9 cellular contexts compared by ENCODE assay signal in the genomic region with DNA sequence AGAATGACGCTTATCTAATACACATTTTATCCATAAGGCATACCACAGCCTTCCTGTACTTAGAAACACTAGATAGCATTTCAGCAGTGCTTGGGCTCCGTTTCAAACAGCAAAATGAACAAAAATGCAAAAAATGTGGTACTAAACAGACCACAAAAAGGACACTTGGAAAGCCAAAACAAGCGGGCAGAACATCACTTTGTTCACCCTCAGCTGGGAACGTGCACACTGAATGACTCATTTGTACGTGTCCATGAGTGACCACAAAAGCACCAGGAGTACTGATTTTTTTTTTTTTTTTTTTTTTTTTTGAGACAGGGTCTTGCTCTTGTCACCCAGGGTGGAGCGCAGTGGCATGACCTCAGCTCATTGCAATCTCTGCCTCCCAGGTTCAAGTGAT. TPM values are rescaled to one million over a fixed set of nuclear protein-coding genes. Genes with fewer than 3 reads are reported as not detected.
DNase-seq lines count a peak whose midpoint lies in the region; ATAC-seq and TF ChIP-seq lines count a peak whose summit lies in the region.
"Had no signal": no experiment of that assay in that cellular context is flagged by ENCODE, and none has a peak within 500 bp of the region (broad histone marks: within the 10 kb centered on the region; RNA-seq: fewer than 3 reads in every experiment).

No MANE protein-coding gene starts in this region.

- WGBS in H9 (ENCODE audit: extremely low coverage, insufficient read length, low lambda C conversion rate) = no CpG with 5 or more reads among the region's 6 CpGs

- intact Hi-C loops in activated CD8-positive, alpha-beta T cell treated with anti-CD3 and anti-CD28 coated beads for 36 hours (cut with micrococcal nuclease) = no loop called here

- no peak overlapping the region for H2AK5ac ChIP-seq in H9 (ENCODE audit: insufficient read length, low read length)

- H3T11ph ChIP-seq in H9 (ENCODE audit: low read length) = no peak overlapping the region

- in situ Hi-C loops in GM13977 (cut with MboI; ENCODE audit: low pct_unique_long_range_greater_than_20kb, low sequenced_read_pairs, unreplicated experiment) = loop anchor here (25.0 kb wide), 1 partner anchor 486 kb away; no protein-coding TSS in a partner anchor

- no peaks in the 10 kb centered on the region for H3K79me1 ChIP-seq in H9 (ENCODE audit: insufficient read depth, low read depth, low read length, poor library complexity, severe bottlenecking)

- H3K14ac ChIP-seq in H9 (ENCODE audit: insufficient read depth, low read length) = no peak overlapping the region

- peak overlapping the region; percentile 70 for H3K27ac Mint-ChIP-seq in activated CD8-positive, alpha-beta T cell treated with anti-CD3 and anti-CD28 coated beads for 36 hours
- H3K27ac Mint-ChIP-seq in H9 = peak overlapping the region in 1 of 3 experiments; percentile 78; a peak in 2 of 7 replicates
- H3K27ac Mint-ChIP-seq: memory B cell had no signal

- H3K9me3 Mint-ChIP-seq in activated CD8-positive, alpha-beta T cell treated with anti-CD3 and anti-CD28 coated beads for 36 hours = no peaks in the 10 kb centered on the region
- H3K9me3 Mint-ChIP-seq in H9 = no peaks in the 10 kb centered on the region; a peak in 2 of 5 replicates
- H3K9me3 Mint-ChIP-seq: memory B cell had no signal

- no peaks in the 10 kb centered on the region for H3K9me3 ChIP-seq in H9 (ENCODE audit: control insufficient read depth, low read depth, low read length)

- H2BK20ac ChIP-seq in H9 (ENCODE audit: low read depth, low read length, poor library complexity, severe bottlenecking) = no peak overlapping the region

- no peak for TF ChIP-seq CTCF in GM13977 (IDR thresholded peaks at IDR 0.05; ENCODE audit: extremely low read depth, insufficient read depth, missing control alignments)
- no peak for TF ChIP-seq CTCF in activated CD8-positive, alpha-beta T cell treated with anti-CD3 and anti-CD28 coated beads for 36 hours (IDR thresholded peaks at IDR 0.05)
- TF ChIP-seq CTCF in H9 (conservative IDR thresholded peaks at IDR 0.05) = no peak

- H3K18ac ChIP-seq in H9 (ENCODE audit: insufficient read length, low read depth, low read length) = no peak overlapping the region

- no peak overlapping the region for H2AFZ ChIP-seq in H9 (ENCODE audit: low read length)

- no peak overlapping the region for H3K4me2 ChIP-seq in H9 (ENCODE audit: insufficient read depth, insufficient read length, low read length)

- H2BK120ac ChIP-seq in H9 (ENCODE audit: low read depth, low read length, poor library complexity, severe bottlenecking) = no peak overlapping the region

- ATAC-seq in HG02642 (IDR thresholded peaks at IDR 0.05; ENCODE audit: poor library complexity, unreplicated experiment) = peak; percentile 34
- ATAC-seq in activated CD8-positive, alpha-beta T cell treated with anti-CD3 and anti-CD28 coated beads for 36 hours = no peak

- no peak overlapping the region for H3K56ac ChIP-seq in H9 (ENCODE audit: insufficient read length, low read depth, low read length)

- H3K27me3 ChIP-seq in H9 (ENCODE audit: insufficient read depth, low read length) = no peaks in the 10 kb centered on the region

- H3K23me2 ChIP-seq in H9 (ENCODE audit: insufficient read length, low read depth, low read length, poor library complexity, severe bottlenecking) = no peaks in the 10 kb centered on the region

- H4K20me1 ChIP-seq in H9 (ENCODE audit: control insufficient read depth, insufficient read depth, insufficient read length) = no peaks in the 10 kb centered on the region

- H3K23ac ChIP-seq in H9 (ENCODE audit: insufficient read length, low read depth, low read length) = no peak overlapping the region

- peaks cover 5% of the 10 kb centered on the region for H3K36me3 Mint-ChIP-seq in activated CD8-positive, alpha-beta T cell treated with anti-CD3 and anti-CD28 coated beads for 36 hours (ENCODE audit: low read depth)
- H3K36me3 Mint-ChIP-seq in H9 (ENCODE audit: insufficient read depth in 1 of 3, low read depth in 3 of 3) = peaks cover 0 to 4% (median 3%) of the 10 kb centered on the region in 3 experiments; a peak in 2 of 7 replicates
- H3K36me3 Mint-ChIP-seq: memory B cell had no signal

- H2BK5ac ChIP-seq in H9 (ENCODE audit: insufficient read length, low read length) = no peak overlapping the region

- no peak overlapping the region for H2BK12ac ChIP-seq in H9 (ENCODE audit: insufficient read length, low read depth, low read length)

- H3K4me3 Mint-ChIP-seq in activated CD8-positive, alpha-beta T cell treated with anti-CD3 and anti-CD28 coated beads for 36 hours = no peak overlapping the region
- H3K4me3 Mint-ChIP-seq in H9 = no peak overlapping the region
- H3K4me3 Mint-ChIP-seq: memory B cell had no signal

- no peak overlapping the region for H3K27ac ChIP-seq in H9 (ENCODE audit: insufficient read length, low read depth, low read length)

- H3K79me2 ChIP-seq in H9 (ENCODE audit: insufficient read depth, low read length) = 0 out of 2 replicates have a peak, but pooled peaks cover 2% of the 10 kb centered on the region

- POLR2A ChIA-PET in activated CD8-positive, alpha-beta T cell treated with anti-CD3 and anti-CD28 coated beads for 36 hours (lab: Charles Lee) = interaction anchor here (0.9 to 1.6 kb wide), 4 partner anchors 10 to 193 kb away, joined by 3 to 6 read pairs (median 4); no protein-coding TSS in a partner anchor

- H3K27me3 Mint-ChIP-seq in activated CD8-positive, alpha-beta T cell treated with anti-CD3 and anti-CD28 coated beads for 36 hours = no peaks in the 10 kb centered on the region
- no peaks in the 10 kb centered on the region; the same call in 1 of the 2 replicates for H3K27me3 Mint-ChIP-seq in H9 (ENCODE audit: low read depth)
- H3K27me3 Mint-ChIP-seq: memory B cell had no signal

- no peak overlapping the region for H2BK15ac ChIP-seq in H9 (ENCODE audit: low read depth, low read length)

- H4K91ac ChIP-seq in H9 (ENCODE audit: insufficient read length, low read depth, low read length) = no peak overlapping the region

- peaks cover 80% of the 10 kb centered on the region for H3K4me1 Mint-ChIP-seq in activated CD8-positive, alpha-beta T cell treated with anti-CD3 and anti-CD28 coated beads for 36 hours (ENCODE audit: low read depth)
- H3K4me1 Mint-ChIP-seq in H9 = peaks cover 53 to 60% of the 10 kb centered on the region in 2 experiments

- H4K8ac ChIP-seq in H9 (replicated peaks; ENCODE audit: insufficient read length, low read depth, low read length) = no peak overlapping the region

- CTCF ChIA-PET in activated CD8-positive, alpha-beta T cell treated with anti-CD3 and anti-CD28 coated beads for 36 hours (lab: Charles Lee) = interaction anchor here (0.8 kb wide), 1 partner anchor 42 kb away, joined by 3 read pairs; no protein-coding TSS in a partner anchor

- no peak overlapping the region for H4K5ac ChIP-seq in H9 (ENCODE audit: insufficient read length, low read depth, low read length)

- peak; percentile 30 for DNase-seq in GM13977 (ENCODE audit: low spot score)
- peak; percentile 65 for DNase-seq in activated CD8-positive, alpha-beta T cell treated with anti-CD3 and anti-CD28 coated beads for 36 hours
- DNase-seq in myocyte (ENCODE audit: low read depth) = peak; percentile 85
- DNase-seq in NCI-H2171 treated with DMSO at 0.1 percent for 48 hours (lab: John Stamatoyannopoulos, UW) = no peak
- DNase-seq in activated gamma-delta T cell treated with Interleukin-2 at 50 U/mL for 16 hours = no peak
- DNase-seq in H9 = no peak
- no peak for DNase-seq in activated CD4-positive, alpha-beta T cell treated with anti-CD3 and anti-CD28 coated beads for 1 hour

- H3K4me1 ChIP-seq in H9 (ENCODE audit: insufficient read depth, low read length) = peaks cover 8% of the 10 kb centered on the region

- no peak overlapping the region for H3K4ac ChIP-seq in H9 (ENCODE audit: low read depth, low read length)

- H3K9ac ChIP-seq in H9 (ENCODE audit: extremely low read depth, insufficient read length, low read length) = no peak overlapping the region

RNA-seq across cellular contexts. Expression of gene FOXN3, which starts 8.9 kb away (rescaled TPM):
- total RNA-seq in activated CD8-positive, alpha-beta T cell treated with anti-CD3 and anti-CD28 coated beads for 36 hours = 10 to 100 TPM; 83.4 to 85.0 TPM
- total RNA-seq in myocyte = 24.1 and 27.5 TPM in 2 replicates
- 18.8 TPM for polyA plus RNA-seq in myocyte (2012)
- 114 and 125 TPM in 2 replicates for total RNA-seq in H9 (2021)

Comparison
In these comparisons a context has a peak if more than half of its experiments do, and no peak if none do; other contexts are left out.
1. DNase-seq: peak in GM13977 (single experiment), activated CD8-positive, alpha-beta T cell treated with anti-CD3 and anti-CD28 coated beads for 36 hours (single experiment) and myocyte (single experiment); none in NCI-H2171 treated with DMSO at 0.1 percent for 48 hours (single experiment), activated gamma-delta T cell treated with Interleukin-2 at 50 U/mL for 16 hours (single experiment), H9 (single experiment) and activated CD4-positive, alpha-beta T cell treated with anti-CD3 and anti-CD28 coated beads for 1 hour (single experiment).